Comparison of ENCODE assay signal across 8 cellular contexts in genomic region chr1:185156321-185156853, GRCh38. TPM values are rescaled to one million over a fixed set of nuclear protein-coding genes. Genes with fewer than 3 reads are reported as not detected.
DNase-seq lines count a peak whose midpoint lies in the region; FAIRE-seq lines count a peak whose summit lies in the region.

No MANE protein-coding gene starts in this region.

- peak overlapping the region; percentile 98 for H2AFZ ChIP-seq in GM23248

- no peaks in the 10 kb centered on the region for H3K36me3 ChIP-seq in GM23248 (ENCODE audit: low read depth)
- peaks cover 3% of the 10 kb centered on the region for H3K36me3 ChIP-seq in KOPT-K1 (ENCODE audit: insufficient read depth, low read length)
- H3K36me3 ChIP-seq in small intestine (ENCODE audit: control insufficient read depth in 2 of 2, insufficient read depth in 2 of 2, low read length in 2 of 2), result peaks cover 0 to 4% of the 10 kb centered on the region in 2 donors

- peaks cover 8% of the 10 kb centered on the region for H3F3A ChIP-seq in GM23248 (ENCODE audit: insufficient read depth)

- H3K79me2 ChIP-seq in GM23248 (ENCODE audit: insufficient read depth), result peaks cover 50% of the 10 kb centered on the region

- H4K20me1 ChIP-seq in GM23248 (ENCODE audit: insufficient read depth), result no peaks in the 10 kb centered on the region

- in situ Hi-C loops in GM23248 (cut with MboI), result loop anchor here (25.0 kb wide), 1 partner anchor 344 kb away; no protein-coding TSS in a partner anchor

- H3K9me2 ChIP-seq in GM23248 (ENCODE audit: insufficient read depth), result no peaks in the 10 kb centered on the region

- H3K9ac ChIP-seq in GM23248, result peak overlapping the region; percentile 96

- H3K4me1 ChIP-seq in GM23248 (ENCODE audit: insufficient read depth) (peaks cover 25% of the 10 kb centered on the region), small intestine (ENCODE audit: control insufficient read depth in 2 of 2, insufficient read depth in 1 of 2, low read depth in 1 of 2, low read length in 1 of 2) (peaks cover 0 to 7% of the 10 kb centered on the region in 2 donors)

- H3K27me3 ChIP-seq in GM23248 (replicated peaks; ENCODE audit: insufficient read depth) (no peaks in the 10 kb centered on the region), small intestine (ENCODE audit: control insufficient read depth in 2 of 2, insufficient read depth in 2 of 2, low read length in 2 of 2) (no peaks in the 10 kb centered on the region)

- H3K27ac ChIP-seq in GM23248, result peak overlapping the region; percentile 96
- peak overlapping the region; percentile 77 for H3K27ac ChIP-seq in KOPT-K1 (ENCODE audit: low read depth, low read length, poor library complexity, severe bottlenecking)
- peak overlapping the region; percentile 99 for H3K27ac ChIP-seq in adipose tissue (ENCODE audit: low read depth, low read length)
- H3K27ac ChIP-seq in small intestine (ENCODE audit: low read depth in 1 of 2, low read length in 1 of 2), result peak overlapping the region; percentile 90 to 99

- H3K9me3 ChIP-seq in GM23248 (ENCODE audit: low read depth) (no peaks in the 10 kb centered on the region), KOPT-K1 (ENCODE audit: insufficient read depth, low read length, poor library complexity, severe bottlenecking) (no peaks in the 10 kb centered on the region), iPS-18c (ENCODE audit: control insufficient read depth, insufficient read depth, low read length) (no peaks in the 10 kb centered on the region), small intestine (ENCODE audit: control insufficient read depth, low read depth) (no peaks in the 10 kb centered on the region)

- peak overlapping the region; percentile 89 for H3K4me3 ChIP-seq in GM23248
- peak overlapping the region; percentile 88 for H3K4me3 ChIP-seq in iPS-18c (ENCODE audit: insufficient read depth, low read depth, low read length)
- peak overlapping the region; percentile 76 to 84 for H3K4me3 ChIP-seq in small intestine (ENCODE audit: low read depth in 1 of 2, low read length in 2 of 2)

- DNase-seq in NCI-H526 (lab: John Stamatoyannopoulos, UW) (peak; percentile 70 to 86), NCI-H526 treated with DMSO at 0.1 percent for 48 hours (lab: John Stamatoyannopoulos, UW) (no peak), GM23248 (peak; percentile 60), small intestine (peak; percentile 38), GDM1 (lab: John Stamatoyannopoulos, UW) (no peak)

- WGBS in GM23248 (ENCODE audit: low coverage in 1 of 2, low lambda C conversion rate in 2 of 2, missing lambda C conversion rate in 2 of 2), 2 experiments, result 1% methylated on average over 28 to 29 of the region's 29 CpGs
- WGBS in adipose tissue, 3 donors, result 0 to 1% (median 0%) methylated on average over 29 of the region's 29 CpGs
- 0% methylated on average over 28 to 29 of the region's 29 CpGs for WGBS in small intestine, 3 donors

- H3K4me2 ChIP-seq in GM23248 (ENCODE audit: unreplicated experiment), result peak overlapping the region; percentile 89

- no peak for FAIRE-seq in small intestine (lab: Jason Lieb, UNC)

RNA-seq across cellular contexts. Expression of gene TRMT1L, which starts 0.4 kb away (rescaled TPM):
- total RNA-seq in GM23248 (2014; rRNA removed; shearing (Covaris generic)), result 5.1 and 13.2 TPM in 2 replicates
- polyA plus RNA-seq in GM23248 (2016; fragmentation: Nextera tagmentation; extraction: Ambion mirVana), result 9.2 and 9.8 TPM in 2 replicates
- 1 to 10 TPM; 3.7 to 8.8 (median 4.1) TPM for polyA plus RNA-seq in adipose tissue
- 10 to 100 TPM in 1 of 3 donors, 1 to 10 TPM in 2; 5.4 to 11.0 (median 9.2) TPM for polyA plus RNA-seq in small intestine

RNA-seq across cellular contexts. Expression of gene SWT1, which starts 0.6 kb away (rescaled TPM):
- 1.0 and 2.8 TPM in 2 replicates for total RNA-seq in GM23248 (2014; rRNA removed; shearing (Covaris generic))
- 1.6 and 2.8 TPM in 2 replicates for polyA plus RNA-seq in GM23248 (2016; fragmentation: Nextera tagmentation; extraction: Ambion mirVana)
- 1 to 10 TPM; 1.7 to 5.5 (median 5.1) TPM for polyA plus RNA-seq in adipose tissue
- 1 to 10 TPM; 2.4 to 5.1 (median 3.2) TPM for polyA plus RNA-seq in small intestine

Comparison
In these comparisons a context has a peak if more than half of its experiments do, and no peak if none do; other contexts are left out.
1. DNase-seq: peak in NCI-H526 (2 of 2), GM23248 (single experiment) and small intestine (single experiment); none in NCI-H526 treated with DMSO at 0.1 percent for 48 hours (single experiment) and GDM1 (single experiment).
2. Peak in every context shown above with its lines, with median percentiles within 50 percentile points of each other: H3K27ac ChIP-seq and H3K4me3 ChIP-seq.